Comparison of ENCODE assay signal across 19 cellular contexts in genomic region chr14:55605793-55606192, GRCh38. TPM values are rescaled to one million over a fixed set of nuclear protein-coding genes. Genes with fewer than 3 reads are reported as not detected.
DNase-seq lines count a peak whose midpoint lies in the region; ATAC-seq, FAIRE-seq and TF ChIP-seq lines count a peak whose summit lies in the region.
"Had no signal": no experiment of that assay in that cellular context is flagged by ENCODE, and none has a peak within 500 bp of the region (broad histone marks: within the 10 kb centered on the region; RNA-seq: fewer than 3 reads in every experiment).

No MANE protein-coding gene starts in this region.

- TF ChIP-seq CTCF in endodermal cell (conservative IDR thresholded peaks at IDR 0.05), result no peak
- no peak for TF ChIP-seq CTCF in pancreas (IDR thresholded peaks at IDR 0.05)
- TF ChIP-seq CTCF in RWPE1 (conservative IDR thresholded peaks at IDR 0.05; ENCODE audit: low read depth), result no peak

- peaks cover 6% of the 10 kb centered on the region for H3K36me3 Mint-ChIP-seq in endodermal cell (ENCODE audit: low read depth)
- H3K36me3 Mint-ChIP-seq in activated T-cell treated with anti-CD3 and anti-CD28 coated beads, Interleukin-2, amount 50 U/mL, for 72 hours (ENCODE audit: insufficient read depth in 2 of 2), result peaks cover 0 to 8% of the 10 kb centered on the region in 2 donors

- H3K9me3 Mint-ChIP-seq in endodermal cell, result no peaks in the 10 kb centered on the region
- no peaks in the 10 kb centered on the region for H3K9me3 Mint-ChIP-seq in activated T-cell treated with anti-CD3 and anti-CD28 coated beads, Interleukin-2, amount 50 U/mL, for 72 hours
- H3K9me3 Mint-ChIP-seq: activated B cell treated with CpG ODN at 0.5 μM for 24 hours; naive thymus-derived CD8-positive, alpha-beta T cell; type B pancreatic cell had no signal

- WGBS in endodermal cell (ENCODE audit: insufficient coverage in 1 of 2, insufficient read length in 1 of 2), 2 experiments, result 0 to 22% methylated on average over 1 of the region's 1 CpG
- 5 to 6% methylated on average over 1 of the region's 1 CpG for WGBS in pancreas, 2 donors

- no peak overlapping the region for H3K4me3 Mint-ChIP-seq in endodermal cell
- H3K4me3 Mint-ChIP-seq in activated T-cell treated with anti-CD3 and anti-CD28 coated beads, Interleukin-2, amount 50 U/mL, for 72 hours, result no peak overlapping the region
- H3K4me3 Mint-ChIP-seq: activated B cell treated with CpG ODN at 0.5 μM for 24 hours; naive thymus-derived CD8-positive, alpha-beta T cell; type B pancreatic cell had no signal

- intact Hi-C loops in pancreas (cut with DNase I), result no loop called here

- POLR2A ChIA-PET in RWPE1 (lab: Yijun Ruan, JAX; ENCODE audit: low non-redundant PET), result no interaction called here

- H3K4me3 ChIP-seq in endodermal cell (ENCODE audit: low read length) (peak overlapping the region; percentile 50), pancreas (no peak overlapping the region)
- H3K4me3 ChIP-seq: BLaER1, GM12878, left ventricle myocardium inferior, right atrium auricular region had no signal

- CTCF ChIA-PET in RWPE1 (lab: Yijun Ruan, JAX), result interaction anchor here (0.6 to 0.7 kb wide), 2 partner anchors 263 to 582 kb away, joined by 3 to 6 read pairs; no protein-coding TSS in a partner anchor

- peak overlapping the region; percentile 39 for H3K9ac ChIP-seq in endodermal cell (ENCODE audit: extremely low read depth, low read length, poor library complexity, severe bottlenecking)
- H3K9ac ChIP-seq: BLaER1 had no signal

- H3K4me1 Mint-ChIP-seq in endodermal cell, result peaks cover 33% of the 10 kb centered on the region
- H3K4me1 Mint-ChIP-seq in activated T-cell treated with anti-CD3 and anti-CD28 coated beads, Interleukin-2, amount 50 U/mL, for 72 hours (ENCODE audit: low read depth), result peaks cover 24% of the 10 kb centered on the region

- FAIRE-seq in pancreas (lab: Jason Lieb, UNC), result peak; percentile 29
- FAIRE-seq: GM12878 had no signal

- H3K27ac Mint-ChIP-seq in endodermal cell, result no peak overlapping the region
- no peak overlapping the region for H3K27ac Mint-ChIP-seq in activated T-cell treated with anti-CD3 and anti-CD28 coated beads, Interleukin-2, amount 50 U/mL, for 72 hours
- H3K27ac Mint-ChIP-seq: activated B cell treated with CpG ODN at 0.5 μM for 24 hours, type B pancreatic cell had no signal

- H3K27me3 Mint-ChIP-seq in endodermal cell (ENCODE audit: insufficient read depth), result no peaks in the 10 kb centered on the region
- H3K27me3 Mint-ChIP-seq in activated T-cell treated with anti-CD3 and anti-CD28 coated beads, Interleukin-2, amount 50 U/mL, for 72 hours (ENCODE audit: low read depth), result no peaks in the 10 kb centered on the region
- H3K27me3 Mint-ChIP-seq: activated B cell treated with CpG ODN at 0.5 μM for 24 hours; naive thymus-derived CD8-positive, alpha-beta T cell; type B pancreatic cell had no signal

- H3K27ac ChIP-seq in endodermal cell (ENCODE audit: low read depth, low read length) (no peak overlapping the region), pancreas (no peak overlapping the region), RWPE1 (no peak overlapping the region)
- H3K27ac ChIP-seq: BLaER1, left ventricle myocardium inferior, right atrium auricular region had no signal

- H3K36me3 ChIP-seq in endodermal cell (ENCODE audit: control insufficient read depth, insufficient read depth, low read length) (peaks cover 12% of the 10 kb centered on the region), pancreas (no peaks in the 10 kb centered on the region)
- H3K36me3 ChIP-seq: left ventricle myocardium inferior, right atrium auricular region had no signal

- H3K4me1 ChIP-seq in endodermal cell (ENCODE audit: control insufficient read depth, insufficient read depth, low read length) (peaks cover 12% of the 10 kb centered on the region), pancreas (peaks cover 11 to 22% (median 11%) of the 10 kb centered on the region in 3 donors)

- ATAC-seq in pancreas, result peak in 3 of 4 donors; percentile 38 to 67 (median 60)
- ATAC-seq in HG03196 (IDR thresholded peaks at IDR 0.05; ENCODE audit: unreplicated experiment), result no peak
- ATAC-seq in activated T-cell treated with anti-CD3 and anti-CD28 coated beads, Interleukin-2, amount 50 U/mL, for 72 hours (replicated peaks in 1 of 2), result no peak
- ATAC-seq in GM18873 (IDR thresholded peaks at IDR 0.05; ENCODE audit: low FRiP score, unreplicated experiment), result no peak
- ATAC-seq: GM12878; naive thymus-derived CD8-positive, alpha-beta T cell had no signal

- DNase-seq in ELR (ENCODE audit: low read depth) (peak; percentile 42), LoVo (ENCODE audit: low spot score) (peak; percentile 32), endodermal cell (no peak), pancreas (no peak), RWPE1 (ENCODE audit: low spot score) (no peak)
- no peak for DNase-seq in activated T-cell treated with anti-CD3 and anti-CD28 coated beads, Interleukin-2, amount 50 U/mL, for 72 hours
- DNase-seq: activated B cell treated with CpG ODN at 0.5 μM for 24 hours; activated naive CD4-positive, alpha-beta T cell; head of caudate nucleus; left ventricle myocardium inferior; naive thymus-derived CD8-positive, alpha-beta T cell; NCI-H2081 treated with DMSO at 0.1 percent for 48 hours; stimulated activated CD4-positive, alpha-beta T cell treated with anti-CD3 and anti-CD28 coated beads, Interleukin-4, amount 100 ng/mL, for 24 hours had no signal

- H3K27me3 ChIP-seq in endodermal cell (ENCODE audit: control insufficient read depth, insufficient read depth, low read length, poor library complexity, severe bottlenecking), result no peaks in the 10 kb centered on the region
- H3K27me3 ChIP-seq in pancreas, result no peaks in the 10 kb centered on the region
- H3K27me3 ChIP-seq: BLaER1, right atrium auricular region had no signal

- no peaks in the 10 kb centered on the region for H3K9me3 ChIP-seq in endodermal cell (ENCODE audit: control insufficient read depth, low read length)
- H3K9me3 ChIP-seq in pancreas, result no peaks in the 10 kb centered on the region
- H3K9me3 ChIP-seq: left ventricle myocardium inferior, right atrium auricular region had no signal

RNA-seq across cellular contexts. Expression of gene KTN1, which starts 25.8 kb away (rescaled TPM):
- total RNA-seq in endodermal cell (100 to 1,000 TPM; 215 to 239 TPM), pancreas (10 to 100 TPM; 66.4 to 98.1 (median 74.7) TPM)
- polyA plus RNA-seq in endodermal cell (2013, experiment 1 of 2), result 109 TPM
- 125 TPM for polyA plus RNA-seq in endodermal cell (2013, experiment 2 of 2)
- 10 to 100 TPM; 29.0 to 58.7 TPM for polyA plus RNA-seq in pancreas
- 100 to 1,000 TPM; 144 TPM for total RNA-seq in activated T-cell treated with anti-CD3 and anti-CD28 coated beads, Interleukin-2, amount 50 U/mL, for 72 hours

Comparison
In these comparisons a context has a peak if more than half of its experiments do, and no peak if none do; other contexts are left out.
1. DNase-seq: peak in ELR (single experiment) and LoVo (single experiment); none in endodermal cell (single experiment), pancreas (0 of 6), RWPE1 (single experiment) and activated T-cell treated with anti-CD3 and anti-CD28 coated beads, Interleukin-2, amount 50 U/mL, for 72 hours (0 of 2).
2. ATAC-seq: peak in pancreas (3 of 4); none in HG03196 (single experiment), activated T-cell treated with anti-CD3 and anti-CD28 coated beads, Interleukin-2, amount 50 U/mL, for 72 hours (0 of 2) and GM18873 (single experiment).